In the genomic region with DNA sequence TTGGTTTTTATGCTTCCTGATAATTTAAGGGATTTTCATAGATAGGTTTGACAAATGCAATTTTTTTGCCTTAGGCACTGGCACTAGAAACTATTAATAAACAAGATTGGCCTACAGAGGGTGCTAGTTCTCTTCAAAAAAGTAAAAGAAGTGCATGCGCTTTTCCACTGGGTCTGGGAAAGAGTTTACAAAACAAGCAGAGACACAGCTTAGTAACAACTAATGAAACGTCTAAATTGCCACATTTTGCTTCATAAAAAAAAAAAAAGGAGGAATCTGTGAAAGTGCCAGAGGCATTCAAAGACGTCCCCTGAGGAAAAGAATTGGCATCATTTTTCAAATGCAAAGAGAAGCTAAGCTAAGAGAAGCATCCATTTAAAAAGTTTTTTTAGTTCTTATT, we compare ENCODE assay signal across 8 cellular contexts. TPM values are rescaled to one million over a fixed set of nuclear protein-coding genes. Genes with fewer than 3 reads are reported as not detected.
DNase-seq lines count a peak whose midpoint lies in the region; ATAC-seq and TF ChIP-seq lines count a peak whose summit lies in the region.

No MANE protein-coding gene starts in this region.

- no peaks in the 10 kb centered on the region for H3F3A ChIP-seq in neural cell (ENCODE audit: insufficient read depth, low read length, poor library complexity, severe bottlenecking)

- no peak overlapping the region for H3K4me3 ChIP-seq in neural cell (ENCODE audit: low read length)

- no peaks in the 10 kb centered on the region for H3K36me3 ChIP-seq in neural cell (ENCODE audit: insufficient read depth, low read length)

- H3K27me3 Mint-ChIP-seq in T-helper 17 cell: peaks cover 6% of the 10 kb centered on the region

- peaks cover 12% of the 10 kb centered on the region for H3K4me1 Mint-ChIP-seq in T-helper 17 cell

- H3K9ac ChIP-seq in neural cell (ENCODE audit: low read length): no peak overlapping the region

- no peaks in the 10 kb centered on the region for H4K20me1 ChIP-seq in neural cell (ENCODE audit: insufficient read depth)

- peak overlapping the region; percentile 59 for H3K27ac Mint-ChIP-seq in T-helper 17 cell

- no peaks in the 10 kb centered on the region for H3K36me3 Mint-ChIP-seq in T-helper 17 cell (ENCODE audit: low read depth)

- H3K4me3 Mint-ChIP-seq in T-helper 17 cell: peak overlapping the region; percentile 28

- peak; percentile 79 for ATAC-seq in T-helper 17 cell

- H2AFZ ChIP-seq in neural cell (ENCODE audit: low read depth, low read length): no peak overlapping the region

- TF ChIP-seq RAD21 in neural cell (conservative IDR thresholded peaks at IDR 0.05): peak; percentile 90

- peak; percentile 79 for DNase-seq in DMS79 treated with DMSO at 0.1 percent for 48 hours (lab: John Stamatoyannopoulos, UW)
- DNase-seq in H4 (ENCODE audit: low spot score): peak; percentile 59
- peak; percentile 51 for DNase-seq in NCI-H1694 treated with DMSO at 0.1 percent for 48 hours (lab: John Stamatoyannopoulos, UW)
- no peak for DNase-seq in T-helper 17 cell
- DNase-seq in fibroblast of gingiva (ENCODE audit: low read depth): peak; percentile 91
- no peak for DNase-seq in NK-92 (lab: John Stamatoyannopoulos, UW; ENCODE audit: unreplicated experiment)
- no peak for DNase-seq in stimulated activated naive CD4-positive, alpha-beta T cell treated with Interleukin-2 at 50 U/mL for 16 hours (lab: John Stamatoyannopoulos, UW)

- TF ChIP-seq CTCF in neural cell (IDR thresholded peaks at IDR 0.05; ENCODE audit: poor library complexity, severe bottlenecking): peak; percentile 82

- no peaks in the 10 kb centered on the region for H3K9me3 ChIP-seq in T-helper 17 cell (ENCODE audit: control insufficient read depth, low read length, poor library complexity, severe bottlenecking)
- no peaks in the 10 kb centered on the region for H3K9me3 ChIP-seq in neural cell (ENCODE audit: low read length)

- H3K79me2 ChIP-seq in neural cell (replicated peaks; ENCODE audit: insufficient read depth, low read length): no peaks in the 10 kb centered on the region

- H3K4me2 ChIP-seq in neural cell (ENCODE audit: low read length): no peak overlapping the region

- no peak for TF ChIP-seq EP300 in neural cell (conservative IDR thresholded peaks at IDR 0.05; ENCODE audit: poor library complexity, severe bottlenecking)

- no peaks in the 10 kb centered on the region for H3K9me2 ChIP-seq in neural cell (ENCODE audit: insufficient read depth, low read length)

- H3K27ac ChIP-seq in neural cell (ENCODE audit: low read length): no peak overlapping the region

- H3K27me3 ChIP-seq in neural cell (ENCODE audit: insufficient read depth, low read depth, low read length): no peaks in the 10 kb centered on the region

TF ChIP-seq in neural cell, 6 proteins besides CTCF, POLR2A, EP300 and RAD21:
- TF ChIP-seq REST (IDR thresholded peaks at IDR 0.05; ENCODE audit: borderline replicate concordance) (no peak), POLR2AphosphoS5 (IDR thresholded peaks at IDR 0.05) (no peak), SMC3 (conservative IDR thresholded peaks at IDR 0.05; ENCODE audit: poor library complexity) (peak; percentile 94), EZH2 (IDR thresholded peaks at IDR 0.05; ENCODE audit: borderline replicate concordance, insufficient read depth, low read length, poor library complexity, severe bottlenecking) (no peak)

RNA-seq across cellular contexts. Expression of gene EEA1, which starts 58.3 kb away (rescaled TPM):
- total RNA-seq in H4 (2014; rRNA removed; shearing (Covaris generic)): 5.9 and 6.6 TPM in 2 replicates
- total RNA-seq in T-helper 17 cell: 10 to 100 TPM; 13.2 to 16.1 TPM
- 4.5 and 5.6 TPM in 2 replicates for polyA plus RNA-seq in neural cell
- 15.8 and 22.8 TPM in 2 replicates for polyA minus RNA-seq in neural cell

Comparison
In these comparisons a context has a peak if more than half of its experiments do, and no peak if none do; other contexts are left out.
1. DNase-seq: peak in DMS79 treated with DMSO at 0.1 percent for 48 hours (single experiment), H4 (single experiment), NCI-H1694 treated with DMSO at 0.1 percent for 48 hours (single experiment) and fibroblast of gingiva (single experiment); none in T-helper 17 cell (0 of 3), NK-92 (single experiment) and stimulated activated naive CD4-positive, alpha-beta T cell treated with Interleukin-2 at 50 U/mL for 16 hours (single experiment).